In genomic region chr6:27605401-27606342, GRCh38 we compare ENCODE assay signal across 8 cellular contexts.
DNase-seq lines count a peak whose midpoint lies in the region; ATAC-seq and TF ChIP-seq lines count a peak whose summit lies in the region.

No MANE protein-coding gene starts in this region.

- no peaks in the 10 kb centered on the region for H3K36me3 Mint-ChIP-seq in chondrocyte (ENCODE audit: low read depth)

- peak overlapping the region; percentile 78 for H3K4me3 Mint-ChIP-seq in chondrocyte (ENCODE audit: unreplicated experiment)

- peaks cover 4% of the 10 kb centered on the region for H3K9me3 Mint-ChIP-seq in chondrocyte (ENCODE audit: low read depth)

- DNase-seq in activated CD8-positive, alpha-beta memory T cell treated with anti-CD3 and anti-CD28 coated beads, Interleukin-2, amount 50 U/mL, for 48 hours = peak; percentile 79
- no peak for DNase-seq in activated CD8-positive, alpha-beta memory T cell treated with anti-CD3 and anti-CD28 coated beads for 24 hours
- DNase-seq in NCI-H2227 treated with DMSO at 0.1 percent for 48 hours (lab: John Stamatoyannopoulos, UW) (peak; percentile 43), chondrocyte (ENCODE audit: low spot score) (no peak), pons (ENCODE audit: low spot score) (peak; percentile 28), hippocampal formation (lab: John Stamatoyannopoulos, UW) (no peak)

- peak; percentile 1 for TF ChIP-seq CTCF in chondrocyte (IDR thresholded peaks at IDR 0.05)

- peaks cover 14% of the 10 kb centered on the region for H3K27me3 Mint-ChIP-seq in chondrocyte (ENCODE audit: low read depth)

- H3K27ac Mint-ChIP-seq in chondrocyte (ENCODE audit: unreplicated experiment) = peak overlapping the region; percentile 79

- ATAC-seq in GM21619 (IDR thresholded peaks at IDR 0.05; ENCODE audit: unreplicated experiment) = no peak
- ATAC-seq in GM19463 (IDR thresholded peaks at IDR 0.05; ENCODE audit: unreplicated experiment) = no peak

- peaks cover 33% of the 10 kb centered on the region for H3K4me1 Mint-ChIP-seq in chondrocyte (ENCODE audit: low read depth)

Comparison
In these comparisons a context has a peak if more than half of its experiments do, and no peak if none do; other contexts are left out.
1. DNase-seq: peak in activated CD8-positive, alpha-beta memory T cell treated with anti-CD3 and anti-CD28 coated beads, Interleukin-2, amount 50 U/mL, for 48 hours (single experiment), NCI-H2227 treated with DMSO at 0.1 percent for 48 hours (single experiment) and pons (single experiment); none in activated CD8-positive, alpha-beta memory T cell treated with anti-CD3 and anti-CD28 coated beads for 24 hours (single experiment), chondrocyte (single experiment) and hippocampal formation (0 of 2).